Comparison of ENCODE assay signal across 8 cellular contexts in genomic region chr20:25623736-25624499, GRCh38. TPM values are rescaled to one million over a fixed set of nuclear protein-coding genes. Genes with fewer than 3 reads are reported as not detected.
DNase-seq lines count a peak whose midpoint lies in the region; ATAC-seq, FAIRE-seq and TF ChIP-seq lines count a peak whose summit lies in the region.

NANP (minus strand) TSS chr20:25624014; CDS start chr20:25623948, 66 bp downstream.

- FAIRE-seq in pancreas (lab: Jason Lieb, UNC), result no peak

- peak within 1 kb of the TSS; percentile 93 for H3K4me3 Mint-ChIP-seq in activated naive CD8-positive, alpha-beta T cell treated with anti-CD3 and anti-CD28 coated beads, Interleukin-2, amount 10 ng/mL, durations not matched to agents 7 days and 5 days

- peak within 1 kb of the TSS; percentile 81 to 92 (median 86) for H3K27ac ChIP-seq in pancreas
- peak within 1 kb of the TSS; percentile 81 to 93 for H3K27ac ChIP-seq in tibial artery

- peaks cover 0 to 8% (median 6%) of the 10 kb centered on the region in 3 donors for H3K4me1 ChIP-seq in pancreas
- H3K4me1 ChIP-seq in tibial artery, result peaks cover 0 to 19% (median 11%) of the 10 kb centered on the region in 4 donors

- ATAC-seq in HG02678 (IDR thresholded peaks at IDR 0.05; ENCODE audit: unreplicated experiment) (peak; percentile 80), Right ventricle myocardium superior (ENCODE audit: poor library complexity) (peak; percentile 95), pancreas (peak; percentile 89 to 96 (median 93))
- peak; percentile 85 for ATAC-seq in activated naive CD8-positive, alpha-beta T cell treated with anti-CD3 and anti-CD28 coated beads, Interleukin-2, amount 10 ng/mL, durations not matched to agents 7 days and 5 days (ENCODE audit: low read depth)

- DNase-seq in NCI-H1105 treated with DMSO at 0.1 percent for 48 hours (lab: John Stamatoyannopoulos, UW), result peak; percentile 96
- DNase-seq in SKM-1 treated with dmso at 0.1 percent for 144 hours (lab: John Stamatoyannopoulos, UW; ENCODE audit: unreplicated experiment), result peak; percentile 95
- peak; percentile 89 for DNase-seq in activated naive CD8-positive, alpha-beta T cell treated with anti-CD3 and anti-CD28 coated beads, Interleukin-2, amount 10 ng/mL, durations not matched to agents 7 days and 5 days
- peak; percentile 99 for DNase-seq in Right ventricle myocardium superior
- peak; percentile 94 to 98 (median 96) for DNase-seq in pancreas
- peak; percentile 98 to 99 for DNase-seq in tibial artery

- peaks cover 16% of the 10 kb centered on the region for H3K36me3 Mint-ChIP-seq in activated naive CD8-positive, alpha-beta T cell treated with anti-CD3 and anti-CD28 coated beads, Interleukin-2, amount 10 ng/mL, durations not matched to agents 7 days and 5 days

- H3K4me1 Mint-ChIP-seq in activated naive CD8-positive, alpha-beta T cell treated with anti-CD3 and anti-CD28 coated beads, Interleukin-2, amount 10 ng/mL, durations not matched to agents 7 days and 5 days, result peaks cover 25% of the 10 kb centered on the region

- 0 out of 3 replicates have a peak, but pooled peaks have one; percentile 7 for TF ChIP-seq CTCF in GM12872 (IDR thresholded peaks at IDR 0.05; ENCODE audit: insufficient read depth, low read depth, low read length)
- no peak for TF ChIP-seq CTCF in pancreas (IDR thresholded peaks at IDR 0.05)
- peak in 1 of 2 experiments; percentile 2 for TF ChIP-seq CTCF in tibial artery (IDR thresholded peaks at IDR 0.05)

- peaks cover 13% of the 10 kb centered on the region for H3K9me3 Mint-ChIP-seq in activated naive CD8-positive, alpha-beta T cell treated with anti-CD3 and anti-CD28 coated beads, Interleukin-2, amount 10 ng/mL, durations not matched to agents 7 days and 5 days

- H3K27me3 ChIP-seq in pancreas, result no peaks in the 10 kb centered on the region
- no peaks in the 10 kb centered on the region for H3K27me3 ChIP-seq in tibial artery

- H3K36me3 ChIP-seq in pancreas (no peaks in the 10 kb centered on the region), tibial artery (no peaks in the 10 kb centered on the region)

- POLR2A ChIA-PET in activated naive CD8-positive, alpha-beta T cell treated with anti-CD3 and anti-CD28 coated beads, Interleukin-2, amount 10 ng/mL, durations not matched to agents 7 days and 5 days (lab: Charles Lee), result no interaction called here

- peak within 1 kb of the TSS; percentile 96 for H3K27ac Mint-ChIP-seq in activated naive CD8-positive, alpha-beta T cell treated with anti-CD3 and anti-CD28 coated beads, Interleukin-2, amount 10 ng/mL, durations not matched to agents 7 days and 5 days

- H3K9me3 ChIP-seq in pancreas (no peaks in the 10 kb centered on the region), tibial artery (no peaks in the 10 kb centered on the region)

- intact Hi-C loops in Right ventricle myocardium superior (cut with DNase I), result loop anchor here (2.0 kb wide), 1 partner anchor 73 kb away; the partner anchor contains the start of gene ZNF337
- intact Hi-C loops in pancreas (cut with DNase I), result no loop called here
- intact Hi-C loops in tibial artery (cut with DNase I; ENCODE audit: low total_unique reads), result loop anchor here (2.0 kb wide), 1 partner anchor 73 kb away; the partner anchor contains the start of gene ZNF337

- H3K4me3 ChIP-seq in pancreas (peak within 1 kb of the TSS; percentile 71 to 96 (median 87)), tibial artery (peak within 1 kb of the TSS; percentile 91)

- 0 to 1% methylated on average over 75 to 81 of the region's 81 CpGs for WGBS in pancreas, 2 donors

- H3K27me3 Mint-ChIP-seq in activated naive CD8-positive, alpha-beta T cell treated with anti-CD3 and anti-CD28 coated beads, Interleukin-2, amount 10 ng/mL, durations not matched to agents 7 days and 5 days, result no peaks in the 10 kb centered on the region

RNA-seq across cellular contexts. Expression of gene NANP, which starts in this region (rescaled TPM):
- 1 to 10 TPM; 5.0 to 5.3 TPM for total RNA-seq in activated naive CD8-positive, alpha-beta T cell treated with anti-CD3 and anti-CD28 coated beads, Interleukin-2, amount 10 ng/mL, durations not matched to agents 7 days and 5 days
- total RNA-seq in Right ventricle myocardium superior (3.4 TPM), pancreas (1 to 10 TPM; 1.2 to 2.5 (median 1.6) TPM)
- 1 to 10 TPM; 1.0 to 1.8 TPM for polyA plus RNA-seq in pancreas

Comparison
In these comparisons a context has a peak if more than half of its experiments do, and no peak if none do; other contexts are left out.
1. Peak in every context shown above with its lines: DNase-seq, ATAC-seq, H3K4me3 ChIP-seq and H3K27ac ChIP-seq.
2. intact Hi-C loops: an anchor here in Right ventricle myocardium superior (2.0 kb wide) and tibial artery (2.0 kb wide); none called in pancreas.